In genomic region chr6:28393912-28394662, GRCh38 we compare ENCODE assay signal across 12 cellular contexts. TPM values are rescaled to one million over a fixed set of nuclear protein-coding genes. Genes with fewer than 3 reads are reported as not detected.
DNase-seq lines count a peak whose midpoint lies in the region; ATAC-seq and TF ChIP-seq lines count a peak whose summit lies in the region.
"Had no signal": no experiment of that assay in that cellular context is flagged by ENCODE, and none has a peak within 500 bp of the region (broad histone marks: within the 10 kb centered on the region; RNA-seq: fewer than 3 reads in every experiment).

No MANE protein-coding gene starts in this region.

- no peaks in the 10 kb centered on the region for H3K9me3 ChIP-seq in smooth muscle cell (replicated peaks; ENCODE audit: low read depth)
- no peaks in the 10 kb centered on the region for H3K9me3 ChIP-seq in uterus

- no peaks in the 10 kb centered on the region for H3F3A ChIP-seq in smooth muscle cell (ENCODE audit: low read depth)

- intact Hi-C loops in uterus (cut with DNase I; ENCODE audit: low total_unique reads) = no loop called here

- H2AFZ ChIP-seq in smooth muscle cell (ENCODE audit: low read depth) = no peak overlapping the region

- ATAC-seq in GM21576 (IDR thresholded peaks at IDR 0.05; ENCODE audit: unreplicated experiment) (no peak), HG02571 (IDR thresholded peaks at IDR 0.05; ENCODE audit: unreplicated experiment) (no peak)

- H3K4me2 ChIP-seq in smooth muscle cell = no peak overlapping the region

- H3K9ac ChIP-seq in smooth muscle cell (ENCODE audit: low read depth) = no peak overlapping the region

- peaks cover 22% of the 10 kb centered on the region for H3K36me3 ChIP-seq in smooth muscle cell (ENCODE audit: low read depth)
- H3K36me3 ChIP-seq in uterus = no peaks in the 10 kb centered on the region

- H3K4me1 ChIP-seq in smooth muscle cell (ENCODE audit: low read depth) (peaks cover 16% of the 10 kb centered on the region), uterus (peaks cover 0 to 6% of the 10 kb centered on the region in 2 donors)

- peaks cover 21% of the 10 kb centered on the region for H4K20me1 ChIP-seq in smooth muscle cell (ENCODE audit: low read depth)

- 97% methylated on average over 5 of the region's 5 CpGs for WGBS in smooth muscle cell (ENCODE audit: low lambda C conversion rate)

- no peaks in the 10 kb centered on the region for H3K27me3 ChIP-seq in smooth muscle cell (ENCODE audit: low read depth)
- H3K27me3 ChIP-seq in uterus = no peaks in the 10 kb centered on the region

- TF ChIP-seq CTCF in epithelial cell of esophagus (IDR thresholded peaks at IDR 0.05; ENCODE audit: insufficient read depth, low read depth, low read length, missing control alignments) = no peak
- TF ChIP-seq CTCF in smooth muscle cell (IDR thresholded peaks at IDR 0.05; ENCODE audit: borderline replicate concordance, insufficient read depth, poor library complexity, severe bottlenecking) = peak; percentile 12
- TF ChIP-seq CTCF in uterus (IDR thresholded peaks at IDR 0.05) = no peak

- H3K4me3 ChIP-seq in epithelial cell of esophagus (ENCODE audit: low read length) (no peak overlapping the region), smooth muscle cell (no peak overlapping the region), uterus (no peak overlapping the region)

- DNase-seq in NCI-H748 (lab: John Stamatoyannopoulos, UW; ENCODE audit: unreplicated experiment) = peak; percentile 28
- DNase-seq in NCI-H748 treated with DMSO at 0.1 percent for 48 hours (lab: John Stamatoyannopoulos, UW) = no peak
- DNase-seq in OCI-M1 (lab: John Stamatoyannopoulos, UW) = peak; percentile 50
- peak; percentile 14 for DNase-seq in epithelial cell of esophagus (ENCODE audit: low read depth)
- DNase-seq in smooth muscle cell (lab: John Stamatoyannopoulos, UW; ENCODE audit: unreplicated experiment) = no peak
- DNase-seq in uterus = no peak
- DNase-seq: ACHN; activated CD4-positive, alpha-beta T cell treated with anti-CD3 and anti-CD28 coated beads for 48 hours; GOT3; NK-92 treated with Interleukin-12 subunit alpha and Interleukin-12 subunit beta, amount 100 ng/mL, for 24 hours had no signal

- no peak overlapping the region for H3K27ac ChIP-seq in smooth muscle cell (ENCODE audit: low read depth)
- no peak overlapping the region for H3K27ac ChIP-seq in uterus

- no peak for TF ChIP-seq POLR2A in uterus (IDR thresholded peaks at IDR 0.05)

- peaks cover 54% of the 10 kb centered on the region for H3K79me2 ChIP-seq in smooth muscle cell (ENCODE audit: low read depth)

RNA-seq across cellular contexts. Expression of gene ZSCAN12, which starts 5.5 kb away (rescaled TPM):
- 6.6 and 6.8 TPM in 2 replicates for total RNA-seq in smooth muscle cell
- 1.3 and 3.2 TPM in 2 replicates for polyA plus RNA-seq in smooth muscle cell
- total RNA-seq in uterus = 10 to 100 TPM in 2 of 4 donors, 1 to 10 TPM in 2; 3.8 to 22.2 (median 8.4) TPM

RNA-seq across cellular contexts. Expression of gene ZKSCAN3, which starts 44.3 kb away (rescaled TPM):
- total RNA-seq in smooth muscle cell = 5.2 and 7.9 TPM in 2 replicates
- 1.7 and 3.6 TPM in 2 replicates for polyA plus RNA-seq in smooth muscle cell
- 10 to 100 TPM in 1 of 4 donors, 1 to 10 TPM in 2, under 1 TPM in 1; 0.29 to 12.3 (median 5.1) TPM for total RNA-seq in uterus

RNA-seq across cellular contexts. Expression of gene ZSCAN23, which starts 49.2 kb away (rescaled TPM):
- total RNA-seq in smooth muscle cell (1.6 and 2.7 TPM in 2 replicates), uterus (10 to 100 TPM in 1 of 4 donors, 1 to 10 TPM in 1, under 1 TPM in 1, not detected in 1; 0.26 to 21.3 (median 7.5) TPM)
- polyA plus RNA-seq in smooth muscle cell = 0.60 and 0.94 TPM in 2 replicates

RNA-seq across cellular contexts. Expression of gene ZSCAN31, which starts 58.1 kb away (rescaled TPM):
- 1.5 and 1.9 TPM in 2 replicates for total RNA-seq in smooth muscle cell
- 1.1 and 6.2 TPM in 2 replicates for polyA plus RNA-seq in smooth muscle cell
- total RNA-seq in uterus = 10 to 100 TPM in 3 of 4 donors, 1 to 10 TPM in 1; 3.5 to 63.8 (median 31.5) TPM

Comparison
In these comparisons a context has a peak if more than half of its experiments do, and no peak if none do; other contexts are left out.
1. DNase-seq: peak in NCI-H748 (single experiment), OCI-M1 (single experiment) and epithelial cell of esophagus (single experiment); none in NCI-H748 treated with DMSO at 0.1 percent for 48 hours (single experiment), smooth muscle cell (single experiment) and uterus (0 of 2).